ENCODE assay signal across 17 cellular contexts in the genomic region with DNA sequence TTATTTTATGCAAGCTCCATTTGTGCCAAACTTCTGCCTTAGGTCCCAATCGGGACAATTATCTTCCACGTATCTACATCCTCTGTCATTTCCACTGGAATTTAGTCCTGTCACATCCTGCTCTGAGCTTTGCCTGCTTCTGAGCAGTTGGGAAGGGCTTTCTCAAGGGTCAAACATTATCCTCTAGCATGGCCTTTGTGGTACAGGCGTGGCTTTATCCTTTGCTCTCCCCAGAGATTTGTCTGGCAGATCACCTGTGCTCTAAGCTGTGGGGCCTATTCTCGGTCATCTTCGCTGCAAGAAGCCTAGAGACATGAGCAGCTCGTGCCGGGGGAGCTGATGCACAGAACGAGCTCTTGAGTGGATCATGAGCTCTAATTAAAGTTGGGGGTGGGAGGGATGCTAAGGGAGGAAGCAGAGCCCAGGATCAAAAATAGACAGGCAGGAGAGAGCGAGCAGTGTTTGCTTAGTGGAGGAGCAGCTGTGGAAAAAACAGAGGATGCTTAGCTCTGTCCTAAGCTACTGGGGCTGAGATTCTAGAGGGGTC. TPM values are rescaled to one million over a fixed set of nuclear protein-coding genes. Genes with fewer than 3 reads are reported as not detected.
"Had no signal": no experiment of that assay in that cellular context is flagged by ENCODE, and none has a peak within 500 bp of the region (broad histone marks: within the 10 kb centered on the region; RNA-seq: fewer than 3 reads in every experiment).

No MANE protein-coding gene starts in this region.

- H3K27ac Mint-ChIP-seq: activated naive CD4-positive, alpha-beta T cell treated with anti-CD3 and anti-CD28 coated beads, Interleukin-2, amount 50 U/mL, for 72 hours; activated T-cell treated with anti-CD3 and anti-CD28 coated beads, Interleukin-2, amount 50 U/mL, for 24 hours; brain; dendritic cell treated with granulocyte-macrophage colony-stimulating factor and Interleukin-4, amounts not matched to agents 40 ng/mL and 50 ng/mL, for 4 days; effector memory CD8-positive, alpha-beta T cell; mesothelial cell of epicardium had no signal

- H3K9me3 ChIP-seq: lower lobe of right lung, pancreas, stomach, thoracic aorta had no signal

- H3K4me3 ChIP-seq: lower lobe of right lung, pancreas, stomach, thoracic aorta had no signal

- H3K4me1 ChIP-seq: lower lobe of right lung, pancreas, stomach had no signal

- DNase-seq: activated CD4-positive, alpha-beta T cell treated with anti-CD3 and anti-CD28 coated beads, Interleukin-2, amount 50 U/mL, for 4 hours; activated effector memory CD4-positive, alpha-beta T cell treated with Interleukin-2 at 50 U/mL for 16 hours; activated T-cell treated with anti-CD3 and anti-CD28 coated beads, Interleukin-2, amount 50 U/mL, for 24 hours; amniotic stem cell; cerebellar nuclear complex; effector memory CD8-positive, alpha-beta T cell; lower lobe of right lung; pancreas; stimulated activated CD4-positive, alpha-beta T cell treated with anti-CD3 and anti-CD28 coated beads, Interleukin-15, amount 100 ng/mL, for 24 hours; stimulated activated CD4-positive, alpha-beta T cell treated with anti-CD3 and anti-CD28 coated beads, Interleukin-4, amount 100 ng/mL, for 24 hours; stomach had no signal

- H3K4me3 Mint-ChIP-seq: activated T-cell treated with anti-CD3 and anti-CD28 coated beads, Interleukin-2, amount 50 U/mL, for 24 hours; brain; dendritic cell treated with granulocyte-macrophage colony-stimulating factor and Interleukin-4, amounts not matched to agents 40 ng/mL and 50 ng/mL, for 4 days; effector memory CD8-positive, alpha-beta T cell; mesothelial cell of epicardium had no signal

- H3K4me1 Mint-ChIP-seq: brain, mesothelial cell of epicardium had no signal

- H3K27ac ChIP-seq: epithelial cell of prostate, lower lobe of right lung, pancreas, stomach, thoracic aorta had no signal

- H3K9me3 Mint-ChIP-seq: activated naive CD4-positive, alpha-beta T cell treated with anti-CD3 and anti-CD28 coated beads, Interleukin-2, amount 50 U/mL, for 72 hours; activated T-cell treated with anti-CD3 and anti-CD28 coated beads, Interleukin-2, amount 50 U/mL, for 24 hours; effector memory CD8-positive, alpha-beta T cell had no signal

- ATAC-seq: activated naive CD4-positive, alpha-beta T cell treated with anti-CD3 and anti-CD28 coated beads, Interleukin-2, amount 50 U/mL, for 72 hours; effector memory CD8-positive, alpha-beta T cell; pancreas had no signal

- H3K36me3 Mint-ChIP-seq: activated naive CD4-positive, alpha-beta T cell treated with anti-CD3 and anti-CD28 coated beads, Interleukin-2, amount 50 U/mL, for 72 hours; brain; mesothelial cell of epicardium had no signal

- H3K36me3 ChIP-seq: lower lobe of right lung, pancreas, stomach, thoracic aorta had no signal

RNA-seq across cellular contexts. Expression of gene TMEM273, which starts 19.8 kb away (rescaled TPM):
- total RNA-seq: mesothelial cell of epicardium had no signal
